Comparison of ENCODE assay signal across 11 cellular contexts in genomic region chr15:50058231-50058630, GRCh38.
DNase-seq lines count a peak whose midpoint lies in the region; ATAC-seq, FAIRE-seq and TF ChIP-seq lines count a peak whose summit lies in the region.
"Had no signal": no experiment of that assay in that cellular context is flagged by ENCODE, and none has a peak within 500 bp of the region (broad histone marks: within the 10 kb centered on the region; RNA-seq: fewer than 3 reads in every experiment).

No MANE protein-coding gene starts in this region.

- H3K4me3 Mint-ChIP-seq in GM23338, result no peak overlapping the region

- POLR2A ChIA-PET in endothelial cell of umbilical vein (lab: Charles Lee) (no interaction called here), GM10248 (lab: Yijun Ruan, JAX) (no interaction called here)

- no peak overlapping the region for H3K4me3 ChIP-seq in GM23338
- H3K4me3 ChIP-seq in endothelial cell of umbilical vein (replicated peaks in 1 of 3; ENCODE audit: insufficient read depth in 1 of 3, low read depth in 1 of 3, low read length in 3 of 3), result no peak overlapping the region
- no peak overlapping the region for H3K4me3 ChIP-seq in neutrophil (ENCODE audit: low read depth in 1 of 2, low read length in 1 of 2)
- no peak overlapping the region for H3K4me3 ChIP-seq in kidney (ENCODE audit: low read length in 2 of 2)

- no peaks in the 10 kb centered on the region for H3K9me3 ChIP-seq in endothelial cell of umbilical vein (replicated peaks; ENCODE audit: control insufficient read depth, insufficient read depth, low read length)
- H3K9me3 ChIP-seq in neutrophil, result no peaks in the 10 kb centered on the region
- H3K9me3 ChIP-seq in kidney (ENCODE audit: control insufficient read depth in 1 of 2, low read length in 2 of 2), result no peaks in the 10 kb centered on the region
- H3K9me3 ChIP-seq: SK-N-SH had no signal

- no peaks in the 10 kb centered on the region for H3K9me2 ChIP-seq in GM23338 (ENCODE audit: insufficient read depth)
- H3K9me2 ChIP-seq: SK-N-SH had no signal

- H3K36me3 Mint-ChIP-seq in GM23338 (ENCODE audit: low read depth), result no peaks in the 10 kb centered on the region

- H3K79me2 ChIP-seq in GM23338 (replicated peaks; ENCODE audit: insufficient read depth) (no peaks in the 10 kb centered on the region), endothelial cell of umbilical vein (ENCODE audit: control insufficient read depth, insufficient read depth, low read length) (no peaks in the 10 kb centered on the region)

- intact Hi-C loops in endothelial cell of umbilical vein (cut with micrococcal nuclease) (no loop called here), kidney (cut with DNase I) (no loop called here)

- no peak for DNase-seq in GM23338 (ENCODE audit: low spot score)
- DNase-seq in NCI-H2196 treated with DMSO at 0.1 percent for 48 hours (lab: John Stamatoyannopoulos, UW; ENCODE audit: unreplicated experiment), result peak; percentile 33
- peak; percentile 68 for DNase-seq in endothelial cell of umbilical vein (ENCODE audit: low read depth, low spot score)
- DNase-seq in NK-92 treated with Interleukin-12 subunit alpha and Interleukin-12 subunit beta, amount 100 ng/mL, for 24 hours (lab: John Stamatoyannopoulos, UW), result no peak
- no peak for DNase-seq in GM10248 (ENCODE audit: extremely low spot score)
- no peak for DNase-seq in kidney
- DNase-seq: activated CD4-positive, alpha-beta T cell treated with anti-CD3 and anti-CD28 coated beads, Interleukin-2, amount 50 U/mL, for 4 hours; foreskin melanocyte; SK-N-SH; stimulated activated naive CD4-positive, alpha-beta T cell treated with Interleukin-2 at 50 U/mL for 16 hours had no signal

- dilution Hi-C loops in endothelial cell of umbilical vein (cut with MboI; ENCODE audit: extremely low pct_ligation_motif_present, low sequenced_read_pairs), result no loop called here

- no peak overlapping the region for H3K27ac ChIP-seq in GM23338 (ENCODE audit: low read depth)
- no peak overlapping the region for H3K27ac ChIP-seq in endothelial cell of umbilical vein (ENCODE audit: insufficient read depth, low read depth, low read length)
- H3K27ac ChIP-seq in neutrophil, result peak overlapping the region; percentile 74
- H3K27ac ChIP-seq in kidney (ENCODE audit: low read depth in 2 of 2, low read length in 2 of 2), result no peak overlapping the region

- no TSS peak for BruUV-seq in endothelial cell of umbilical vein (replicated peaks; lab: Mats Ljungman, UMichigan)

- H3F3A ChIP-seq in GM23338 (replicated peaks; ENCODE audit: low read depth), result no peaks in the 10 kb centered on the region

- no peak for TF ChIP-seq CTCF in GM23338 (conservative IDR thresholded peaks at IDR 0.05; ENCODE audit: low read depth in 2 of 2)
- no peak for TF ChIP-seq CTCF in endothelial cell of umbilical vein (IDR thresholded peaks at IDR 0.05; ENCODE audit: extremely low read depth in 1 of 2, insufficient read depth in 1 of 2, low read depth in 1 of 2, low read length in 2 of 2)
- TF ChIP-seq CTCF in neutrophil (IDR thresholded peaks at IDR 0.05), result no peak
- TF ChIP-seq CTCF in GM10248 (IDR thresholded peaks at IDR 0.05; ENCODE audit: control extremely low read depth, extremely low read depth, low read depth, missing control alignments), result no peak
- TF ChIP-seq CTCF in kidney (IDR thresholded peaks at IDR 0.05; ENCODE audit: borderline replicate concordance, extremely low read depth, insufficient read depth), result no peak

- no peaks in the 10 kb centered on the region for H4K20me1 ChIP-seq in GM23338 (replicated peaks; ENCODE audit: insufficient read depth)
- H4K20me1 ChIP-seq in endothelial cell of umbilical vein (replicated peaks; ENCODE audit: control insufficient read depth, extremely low read depth, insufficient read depth, low read length), result no peaks in the 10 kb centered on the region

- CTCF ChIA-PET in endothelial cell of umbilical vein (lab: Charles Lee) (no interaction called here), GM10248 (lab: Yijun Ruan, JAX) (no interaction called here)

- H3K27me3 ChIP-seq in GM23338 (ENCODE audit: insufficient read depth) (no peaks in the 10 kb centered on the region), endothelial cell of umbilical vein (ENCODE audit: control insufficient read depth in 2 of 2, insufficient read depth in 2 of 2, low read length in 2 of 2) (peaks cover 3 to 6% of the 10 kb centered on the region in 2 experiments), neutrophil (no peaks in the 10 kb centered on the region)

- no peaks in the 10 kb centered on the region for H3K9me1 ChIP-seq in endothelial cell of umbilical vein (replicated peaks; ENCODE audit: control insufficient read depth, extremely low read depth, insufficient read depth, low read length)

- H3K4me2 ChIP-seq in GM23338, result no peak overlapping the region
- H3K4me2 ChIP-seq in endothelial cell of umbilical vein (ENCODE audit: insufficient read depth, low read length), result no peak overlapping the region
- H3K4me2 ChIP-seq: SK-N-SH had no signal

- no peak overlapping the region for H3K27ac Mint-ChIP-seq in GM23338

- FAIRE-seq in endothelial cell of umbilical vein (lab: Jason Lieb, UNC) (no peak), kidney (lab: Jason Lieb, UNC) (no peak)

- peaks cover 27% of the 10 kb centered on the region for H3K4me1 Mint-ChIP-seq in GM23338

- H3K4me1 ChIP-seq in GM23338 (ENCODE audit: insufficient read depth) (peaks cover 12% of the 10 kb centered on the region), endothelial cell of umbilical vein (ENCODE audit: control insufficient read depth, extremely low read depth, insufficient read depth, low read length) (no peaks in the 10 kb centered on the region), neutrophil (ENCODE audit: control insufficient read depth in 1 of 2, insufficient read depth in 1 of 2, low read depth in 1 of 2, low read length in 1 of 2) (peaks cover 42 to 75% of the 10 kb centered on the region in 2 experiments), kidney (ENCODE audit: control insufficient read depth in 1 of 2, insufficient read depth in 1 of 2, low read depth in 1 of 2, low read length in 2 of 2) (peaks cover 0 to 9% of the 10 kb centered on the region in 2 donors)

- H3K36me3 ChIP-seq in GM23338 (ENCODE audit: insufficient read depth) (no peaks in the 10 kb centered on the region), endothelial cell of umbilical vein (ENCODE audit: control insufficient read depth in 2 of 2, extremely low read depth in 1 of 2, insufficient read depth in 2 of 2, low read length in 2 of 2) (no peaks in the 10 kb centered on the region), neutrophil (no peaks in the 10 kb centered on the region), kidney (ENCODE audit: control insufficient read depth in 1 of 2, insufficient read depth in 2 of 2, low read length in 2 of 2) (no peaks in the 10 kb centered on the region)

- H2AFZ ChIP-seq in GM23338 (0 out of 2 replicates have a peak overlapping the region, but pooled peaks have one; percentile 4), endothelial cell of umbilical vein (ENCODE audit: low read depth, low read length) (no peak overlapping the region)

- TF ChIP-seq POLR2A in endothelial cell of umbilical vein (IDR thresholded peaks at IDR 0.05; ENCODE audit: low read depth, low read length), result no peak

- H3K9me3 Mint-ChIP-seq in GM23338, result no peaks in the 10 kb centered on the region; the same call in 2 of the 3 replicates

- H3K9ac ChIP-seq in endothelial cell of umbilical vein (replicated peaks; ENCODE audit: extremely low read depth, insufficient read depth, low read length), result no peak overlapping the region
- H3K9ac ChIP-seq in kidney (ENCODE audit: low read length in 2 of 2), result no peak overlapping the region
- H3K9ac ChIP-seq: SK-N-SH had no signal

- no peak for ATAC-seq in GM23338

- H3K27me3 Mint-ChIP-seq in GM23338 (ENCODE audit: insufficient read depth, low read depth, poor library complexity), result peaks cover 3% of the 10 kb centered on the region

TF ChIP-seq in GM23338, 12 proteins besides CTCF, POLR2A, EP300 and RAD21:
- no peak for TF ChIP-seq CREB1 (CRISPR knock-in tag; IDR thresholded peaks at IDR 0.05; ENCODE audit: low read depth)
- no peak for TF ChIP-seq STAT1 (IDR thresholded peaks at IDR 0.05; ENCODE audit: unreplicated experiment)
- no peak for TF ChIP-seq JUNB (IDR thresholded peaks at IDR 0.05; ENCODE audit: unreplicated experiment)
- no peak for TF ChIP-seq ETS1 (IDR thresholded peaks at IDR 0.05)
TF ChIP-seq in GM23338: peak in this region for 0.

TF ChIP-seq in endothelial cell of umbilical vein, 7 proteins besides CTCF, POLR2A, EP300 and RAD21:
- TF ChIP-seq EZH2 (IDR thresholded peaks at IDR 0.05; ENCODE audit: borderline replicate concordance, low read depth, low read length, severe bottlenecking) (no peak), POLR2AphosphoS5 (IDR thresholded peaks at IDR 0.05; ENCODE audit: insufficient read depth, low read depth, low read length) (no peak), FOS (IDR thresholded peaks at IDR 0.05; ENCODE audit: borderline replicate concordance, insufficient read depth, low read length) (no peak), JUN (IDR thresholded peaks at IDR 0.05; ENCODE audit: borderline replicate concordance, insufficient read depth, insufficient read length, low read depth) (no peak), MAX (IDR thresholded peaks at IDR 0.05; ENCODE audit: insufficient read depth, insufficient read length) (no peak), GATA2 (IDR thresholded peaks at IDR 0.05; ENCODE audit: insufficient read depth, insufficient read length, low read depth, low read length) (no peak), MYC (IDR thresholded peaks at IDR 0.05; ENCODE audit: low read depth, low read length) (no peak)

Comparison
In these comparisons a context has a peak if more than half of its experiments do, and no peak if none do; other contexts are left out.
1. DNase-seq: peak in NCI-H2196 treated with DMSO at 0.1 percent for 48 hours (single experiment) and endothelial cell of umbilical vein (single experiment); none in GM23338 (single experiment), NK-92 treated with Interleukin-12 subunit alpha and Interleukin-12 subunit beta, amount 100 ng/mL, for 24 hours (single experiment), GM10248 (single experiment) and kidney (single experiment).